8 cellular contexts compared by ENCODE assay signal in the genomic region with DNA sequence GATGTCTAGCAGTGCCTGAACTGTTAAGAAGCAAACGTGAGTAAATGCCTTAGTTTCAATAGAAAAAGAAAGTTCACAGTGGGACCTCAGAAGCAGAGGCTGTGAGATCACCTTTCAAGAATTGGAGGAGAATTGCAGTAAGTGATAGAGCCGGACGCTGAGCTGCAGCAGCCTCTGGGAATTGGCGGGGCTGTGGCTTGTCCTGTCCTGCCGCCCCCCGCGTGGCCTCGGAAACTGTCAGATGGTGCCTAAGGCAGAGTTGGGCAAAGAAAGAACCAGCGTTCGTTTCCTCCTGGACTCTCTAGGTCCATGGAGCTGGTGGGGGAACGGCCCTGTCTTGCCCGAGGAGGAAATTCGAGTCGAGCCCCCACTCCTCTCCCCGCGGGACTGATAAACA. TPM values are rescaled to one million over a fixed set of nuclear protein-coding genes. Genes with fewer than 3 reads are reported as not detected.
DNase-seq lines count a peak whose midpoint lies in the region; ATAC-seq and TF ChIP-seq lines count a peak whose summit lies in the region.

No MANE protein-coding gene starts in this region.

- peaks cover 5% of the 10 kb centered on the region for H3K4me1 Mint-ChIP-seq in GM23338
- peaks cover 23% of the 10 kb centered on the region for H3K4me1 Mint-ChIP-seq in activated naive CD4-positive, alpha-beta T cell treated with anti-CD3 and anti-CD28 coated beads, Interleukin-2, amount 50 U/mL, for 24 hours
- H3K4me1 Mint-ChIP-seq in stimulated activated naive B cell treated with anti-CD40 and anti-IgM and Interleukin-4, amounts not matched to agents 10 μg/mL and 1 μg/mL and 100 μg/mL, for 72 hours, result peaks cover 35 to 40% of the 10 kb centered on the region in 2 donors

- no peaks in the 10 kb centered on the region for H3K9me2 ChIP-seq in GM23338 (ENCODE audit: insufficient read depth)

- H4K20me1 ChIP-seq in GM23338 (replicated peaks; ENCODE audit: insufficient read depth), result no peaks in the 10 kb centered on the region

- H3K36me3 ChIP-seq in GM23338 (ENCODE audit: insufficient read depth), result no peaks in the 10 kb centered on the region
- H3K36me3 ChIP-seq in iPS-15b (ENCODE audit: control insufficient read depth, insufficient read depth, low read length), result no peaks in the 10 kb centered on the region

- no peak overlapping the region for H3K9ac ChIP-seq in iPS-15b (ENCODE audit: low read depth, low read length)

- H3K4me1 ChIP-seq in GM23338 (ENCODE audit: insufficient read depth) (peaks cover 7% of the 10 kb centered on the region), iPS-15b (ENCODE audit: control insufficient read depth, insufficient read depth, low read length) (peaks cover 5% of the 10 kb centered on the region)

- H3K79me2 ChIP-seq in GM23338 (replicated peaks; ENCODE audit: insufficient read depth), result no peaks in the 10 kb centered on the region

- H3K4me2 ChIP-seq in GM23338, result peak overlapping the region; percentile 94

- DNase-seq in A172 (ENCODE audit: low spot score) (peak; percentile 25), GM23338 (ENCODE audit: low spot score) (peak; percentile 48), RKO (ENCODE audit: low spot score) (no peak), activated gamma-delta T cell treated with Interleukin-2 at 50 U/mL for 16 hours (no peak)
- DNase-seq in stimulated activated naive B cell treated with anti-CD40 and anti-IgM and Interleukin-4, amounts not matched to agents 10 μg/mL and 1 μg/mL and 100 μg/mL, for 72 hours, result no peak

- H3K9me3 ChIP-seq in iPS-15b (ENCODE audit: control insufficient read depth, insufficient read depth, low read length), result no peaks in the 10 kb centered on the region

- H3K27ac ChIP-seq in GM23338 (ENCODE audit: low read depth), result no peak overlapping the region

- no peaks in the 10 kb centered on the region; the same call in 2 of the 3 replicates for H3K9me3 Mint-ChIP-seq in GM23338
- H3K9me3 Mint-ChIP-seq in activated naive CD4-positive, alpha-beta T cell treated with anti-CD3 and anti-CD28 coated beads, Interleukin-2, amount 50 U/mL, for 24 hours, result no peaks in the 10 kb centered on the region
- no peaks in the 10 kb centered on the region for H3K9me3 Mint-ChIP-seq in stimulated activated naive B cell treated with anti-CD40 and anti-IgM and Interleukin-4, amounts not matched to agents 10 μg/mL and 1 μg/mL and 100 μg/mL, for 72 hours

- no peaks in the 10 kb centered on the region; the same call in 2 of the 3 replicates for H3K36me3 Mint-ChIP-seq in GM23338 (ENCODE audit: low read depth)
- H3K36me3 Mint-ChIP-seq in activated naive CD4-positive, alpha-beta T cell treated with anti-CD3 and anti-CD28 coated beads, Interleukin-2, amount 50 U/mL, for 24 hours, result no peaks in the 10 kb centered on the region
- H3K36me3 Mint-ChIP-seq in stimulated activated naive B cell treated with anti-CD40 and anti-IgM and Interleukin-4, amounts not matched to agents 10 μg/mL and 1 μg/mL and 100 μg/mL, for 72 hours, result peaks cover 11 to 13% of the 10 kb centered on the region in 2 donors

- peak overlapping the region; percentile 95 for H2AFZ ChIP-seq in GM23338

- H3K27me3 ChIP-seq in GM23338 (ENCODE audit: insufficient read depth), result peaks cover 80% of the 10 kb centered on the region
- peaks cover 55% of the 10 kb centered on the region for H3K27me3 ChIP-seq in iPS-15b (ENCODE audit: control insufficient read depth, insufficient read depth, low read length)

- peak overlapping the region; percentile 85 for H3K4me3 Mint-ChIP-seq in GM23338
- H3K4me3 Mint-ChIP-seq in activated naive CD4-positive, alpha-beta T cell treated with anti-CD3 and anti-CD28 coated beads, Interleukin-2, amount 50 U/mL, for 24 hours, result peak overlapping the region; percentile 89
- H3K4me3 Mint-ChIP-seq in stimulated activated naive B cell treated with anti-CD40 and anti-IgM and Interleukin-4, amounts not matched to agents 10 μg/mL and 1 μg/mL and 100 μg/mL, for 72 hours, result peak overlapping the region; percentile 83

- H3K27ac Mint-ChIP-seq in GM23338, result no peak overlapping the region
- peak overlapping the region; percentile 33 for H3K27ac Mint-ChIP-seq in activated naive CD4-positive, alpha-beta T cell treated with anti-CD3 and anti-CD28 coated beads, Interleukin-2, amount 50 U/mL, for 24 hours
- peak overlapping the region; percentile 91 for H3K27ac Mint-ChIP-seq in stimulated activated naive B cell treated with anti-CD40 and anti-IgM and Interleukin-4, amounts not matched to agents 10 μg/mL and 1 μg/mL and 100 μg/mL, for 72 hours

- peak overlapping the region; percentile 94 for H3K4me3 ChIP-seq in GM23338
- H3K4me3 ChIP-seq in iPS-15b (ENCODE audit: low read depth, low read length), result peak overlapping the region; percentile 83

- peak; percentile 23 for ATAC-seq in GM23338
- peak; percentile 12 to 17 for ATAC-seq in stimulated activated naive B cell treated with anti-CD40 and anti-IgM and Interleukin-4, amounts not matched to agents 10 μg/mL and 1 μg/mL and 100 μg/mL, for 72 hours (replicated peaks)
- ATAC-seq in HG02840 (IDR thresholded peaks at IDR 0.05; ENCODE audit: low FRiP score, unreplicated experiment), result no peak

- peaks cover 5% of the 10 kb centered on the region; the same call in 1 of the 2 replicates for H3F3A ChIP-seq in GM23338 (replicated peaks; ENCODE audit: low read depth)

- H3K27me3 Mint-ChIP-seq in GM23338 (ENCODE audit: insufficient read depth, low read depth, poor library complexity), result peaks cover 57% of the 10 kb centered on the region
- H3K27me3 Mint-ChIP-seq in activated naive CD4-positive, alpha-beta T cell treated with anti-CD3 and anti-CD28 coated beads, Interleukin-2, amount 50 U/mL, for 24 hours, result peaks cover 31% of the 10 kb centered on the region
- peaks cover 12 to 16% of the 10 kb centered on the region in 2 donors for H3K27me3 Mint-ChIP-seq in stimulated activated naive B cell treated with anti-CD40 and anti-IgM and Interleukin-4, amounts not matched to agents 10 μg/mL and 1 μg/mL and 100 μg/mL, for 72 hours

- no peak for TF ChIP-seq CTCF in GM23338 (conservative IDR thresholded peaks at IDR 0.05; ENCODE audit: low read depth in 2 of 2)

TF ChIP-seq in GM23338, 12 proteins besides CTCF, POLR2A, EP300 and RAD21:
- TF ChIP-seq EZH2 (IDR thresholded peaks at IDR 0.05; ENCODE audit: low read depth, unreplicated experiment) (peak; percentile 38), CREB1 (CRISPR knock-in tag; IDR thresholded peaks at IDR 0.05; ENCODE audit: low read depth) (no peak), ZNF114 (CRISPR knock-in tag; IDR thresholded peaks at IDR 0.05) (no peak), JUNB (IDR thresholded peaks at IDR 0.05; ENCODE audit: unreplicated experiment) (no peak), POLR2AphosphoS5 (IDR thresholded peaks at IDR 0.05; ENCODE audit: low read depth) (no peak)
TF ChIP-seq in GM23338: peak in this region for 1.

RNA-seq across cellular contexts. Expression of a gene that starts 0.6 kb away (rescaled TPM):
- total RNA-seq in A172 (2014; rRNA removed; shearing (Covaris generic)), result 1.7 and 4.3 TPM in 2 replicates
- 7.1 and 11.6 TPM in 2 replicates for total RNA-seq in GM23338 (2014; rRNA removed; shearing (Covaris generic))
- 3.0 and 3.7 TPM in 2 replicates for polyA plus RNA-seq in GM23338 (2016; fragmentation: Nextera tagmentation; extraction: Ambion mirVana)

Comparison
In these comparisons a context has a peak if more than half of its experiments do, and no peak if none do; other contexts are left out.
1. DNase-seq: peak in A172 (single experiment) and GM23338 (single experiment); none in stimulated activated naive B cell treated with anti-CD40 and anti-IgM and Interleukin-4, amounts not matched to agents 10 μg/mL and 1 μg/mL and 100 μg/mL, for 72 hours (single experiment), RKO (single experiment) and activated gamma-delta T cell treated with Interleukin-2 at 50 U/mL for 16 hours (single experiment).
2. Peak in every context shown above with its lines, with median percentiles within 50 percentile points of each other: H3K4me3 Mint-ChIP-seq.